In the genomic region with DNA sequence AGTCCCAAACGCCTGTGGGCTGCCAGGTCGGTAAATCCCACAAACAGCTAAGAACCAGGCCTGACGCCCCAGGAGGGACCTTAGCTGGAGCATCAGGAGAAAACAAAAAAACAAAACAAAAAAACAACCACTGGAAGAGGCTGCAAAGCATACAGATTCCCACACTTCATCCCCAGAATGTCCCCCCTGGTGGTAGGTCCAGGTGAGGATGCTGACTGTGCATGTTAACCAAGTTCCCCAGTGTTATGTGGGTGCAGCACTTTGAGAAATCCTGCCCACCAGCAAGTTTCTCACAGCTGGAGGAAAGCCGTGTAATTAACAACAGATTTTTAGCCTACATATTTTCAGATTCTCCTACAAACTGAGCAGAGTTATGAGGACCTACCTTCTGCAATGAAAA, we compare ENCODE assay signal across 1 cellular context.
TF ChIP-seq lines count a peak whose summit lies in the region.

No MANE protein-coding gene starts in this region.

TF ChIP-seq in GM12878, 131 proteins besides CTCF, POLR2A, EP300 and RAD21:
- no peak for TF ChIP-seq NRF1 (conservative IDR thresholded peaks at IDR 0.05; ENCODE audit: low read depth, low read length)
- TF ChIP-seq NR2C1 (IDR thresholded peaks at IDR 0.05) = no peak
- TF ChIP-seq WRNIP1 (IDR thresholded peaks at IDR 0.05; ENCODE audit: borderline replicate concordance, low read depth, low read length) = no peak
- no peak for TF ChIP-seq EZH2 (IDR thresholded peaks at IDR 0.05; ENCODE audit: borderline replicate concordance, control insufficient read depth, low read depth, low read length)
- TF ChIP-seq ETV6 (conservative IDR thresholded peaks at IDR 0.05 in 1 of 2, IDR thresholded peaks at IDR 0.05 in 1 of 2; ENCODE audit: borderline replicate concordance in 1 of 2, low read depth in 1 of 2) = no peak
- TF ChIP-seq CBX3 (IDR thresholded peaks at IDR 0.05; ENCODE audit: borderline replicate concordance, low read depth) = no peak
- no peak for TF ChIP-seq RB1 (IDR thresholded peaks at IDR 0.05; ENCODE audit: borderline replicate concordance)
- TF ChIP-seq MEF2B (IDR thresholded peaks at IDR 0.05; ENCODE audit: partially characterized antibody, poor library complexity, severe bottlenecking) = no peak
- TF ChIP-seq NFYA (IDR thresholded peaks at IDR 0.05; ENCODE audit: borderline replicate concordance, low read depth, low read length) = no peak
- TF ChIP-seq SUZ12 (IDR thresholded peaks at IDR 0.05; ENCODE audit: unreplicated experiment) = no peak
- TF ChIP-seq NR2F1 (conservative IDR thresholded peaks at IDR 0.05) = no peak
- TF ChIP-seq SMAD5 (IDR thresholded peaks at IDR 0.05; ENCODE audit: low read depth) = no peak
- no peak for TF ChIP-seq PAX5 (IDR thresholded peaks at IDR 0.05; ENCODE audit: borderline replicate concordance, low read depth, low read length)
- TF ChIP-seq, protein P1, sequence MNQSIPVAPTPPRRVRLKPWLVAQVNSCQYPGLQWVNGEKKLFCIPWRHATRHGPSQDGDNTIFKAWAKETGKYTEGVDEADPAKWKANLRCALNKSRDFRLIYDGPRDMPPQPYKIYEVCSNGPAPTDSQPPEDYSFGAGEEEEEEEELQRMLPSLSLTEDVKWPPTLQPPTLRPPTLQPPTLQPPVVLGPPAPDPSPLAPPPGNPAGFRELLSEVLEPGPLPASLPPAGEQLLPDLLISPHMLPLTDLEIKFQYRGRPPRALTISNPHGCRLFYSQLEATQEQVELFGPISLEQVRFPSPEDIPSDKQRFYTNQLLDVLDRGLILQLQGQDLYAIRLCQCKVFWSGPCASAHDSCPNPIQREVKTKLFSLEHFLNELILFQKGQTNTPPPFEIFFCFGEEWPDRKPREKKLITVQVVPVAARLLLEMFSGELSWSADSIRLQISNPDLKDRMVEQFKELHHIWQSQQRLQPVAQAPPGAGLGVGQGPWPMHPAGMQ (IDR thresholded peaks at IDR 0.05; ENCODE audit: borderline replicate concordance) = no peak
- TF ChIP-seq, protein P2, sequence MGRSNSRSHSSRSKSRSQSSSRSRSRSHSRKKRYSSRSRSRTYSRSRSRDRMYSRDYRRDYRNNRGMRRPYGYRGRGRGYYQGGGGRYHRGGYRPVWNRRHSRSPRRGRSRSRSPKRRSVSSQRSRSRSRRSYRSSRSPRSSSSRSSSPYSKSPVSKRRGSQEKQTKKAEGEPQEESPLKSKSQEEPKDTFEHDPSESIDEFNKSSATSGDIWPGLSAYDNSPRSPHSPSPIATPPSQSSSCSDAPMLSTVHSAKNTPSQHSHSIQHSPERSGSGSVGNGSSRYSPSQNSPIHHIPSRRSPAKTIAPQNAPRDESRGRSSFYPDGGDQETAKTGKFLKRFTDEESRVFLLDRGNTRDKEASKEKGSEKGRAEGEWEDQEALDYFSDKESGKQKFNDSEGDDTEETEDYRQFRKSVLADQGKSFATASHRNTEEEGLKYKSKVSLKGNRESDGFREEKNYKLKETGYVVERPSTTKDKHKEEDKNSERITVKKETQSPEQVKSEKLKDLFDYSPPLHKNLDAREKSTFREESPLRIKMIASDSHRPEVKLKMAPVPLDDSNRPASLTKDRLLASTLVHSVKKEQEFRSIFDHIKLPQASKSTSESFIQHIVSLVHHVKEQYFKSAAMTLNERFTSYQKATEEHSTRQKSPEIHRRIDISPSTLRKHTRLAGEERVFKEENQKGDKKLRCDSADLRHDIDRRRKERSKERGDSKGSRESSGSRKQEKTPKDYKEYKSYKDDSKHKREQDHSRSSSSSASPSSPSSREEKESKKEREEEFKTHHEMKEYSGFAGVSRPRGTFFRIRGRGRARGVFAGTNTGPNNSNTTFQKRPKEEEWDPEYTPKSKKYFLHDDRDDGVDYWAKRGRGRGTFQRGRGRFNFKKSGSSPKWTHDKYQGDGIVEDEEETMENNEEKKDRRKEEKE (IDR thresholded peaks at IDR 0.05) = no peak
- TF ChIP-seq, protein P3, sequence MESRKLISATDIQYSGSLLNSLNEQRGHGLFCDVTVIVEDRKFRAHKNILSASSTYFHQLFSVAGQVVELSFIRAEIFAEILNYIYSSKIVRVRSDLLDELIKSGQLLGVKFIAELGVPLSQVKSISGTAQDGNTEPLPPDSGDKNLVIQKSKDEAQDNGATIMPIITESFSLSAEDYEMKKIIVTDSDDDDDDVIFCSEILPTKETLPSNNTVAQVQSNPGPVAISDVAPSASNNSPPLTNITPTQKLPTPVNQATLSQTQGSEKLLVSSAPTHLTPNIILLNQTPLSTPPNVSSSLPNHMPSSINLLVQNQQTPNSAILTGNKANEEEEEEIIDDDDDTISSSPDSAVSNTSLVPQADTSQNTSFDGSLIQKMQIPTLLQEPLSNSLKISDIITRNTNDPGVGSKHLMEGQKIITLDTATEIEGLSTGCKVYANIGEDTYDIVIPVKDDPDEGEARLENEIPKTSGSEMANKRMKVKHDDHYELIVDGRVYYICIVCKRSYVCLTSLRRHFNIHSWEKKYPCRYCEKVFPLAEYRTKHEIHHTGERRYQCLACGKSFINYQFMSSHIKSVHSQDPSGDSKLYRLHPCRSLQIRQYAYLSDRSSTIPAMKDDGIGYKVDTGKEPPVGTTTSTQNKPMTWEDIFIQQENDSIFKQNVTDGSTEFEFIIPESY (IDR thresholded peaks at IDR 0.05) = no peak
- no peak for TF ChIP-seq IRF3 (IDR thresholded peaks at IDR 0.05)
- TF ChIP-seq FOXK2 (IDR thresholded peaks at IDR 0.05) = no peak
- TF ChIP-seq SRF (IDR thresholded peaks at IDR 0.05; ENCODE audit: low read depth in 2 of 2, low read length in 2 of 2) = no peak
